ENCODE assay signal across 1 cellular context in genomic region chr3:192726386-192726785, GRCh38.
TF ChIP-seq lines count a peak whose summit lies in the region.

No MANE protein-coding gene starts in this region.

TF ChIP-seq in GM23338, 12 proteins besides CTCF, POLR2A, EP300 and RAD21 (continued from another document):
- TF ChIP-seq ZNF462 (CRISPR knock-in tag; IDR thresholded peaks at IDR 0.05), result no peak
- no peak for TF ChIP-seq EZH2phosphoT487 (IDR thresholded peaks at IDR 0.05; ENCODE audit: unreplicated experiment)
- TF ChIP-seq ZNF331 (CRISPR knock-in tag; IDR thresholded peaks at IDR 0.05; ENCODE audit: low read depth), result no peak
- TF ChIP-seq STAT1 (IDR thresholded peaks at IDR 0.05; ENCODE audit: unreplicated experiment), result no peak
- TF ChIP-seq JUNB (IDR thresholded peaks at IDR 0.05; ENCODE audit: unreplicated experiment), result no peak
- no peak for TF ChIP-seq POLR2AphosphoS5 (IDR thresholded peaks at IDR 0.05; ENCODE audit: low read depth)
- TF ChIP-seq ETS1 (IDR thresholded peaks at IDR 0.05), result no peak
